ENCODE assay signal across 8 cellular contexts in the genomic region with DNA sequence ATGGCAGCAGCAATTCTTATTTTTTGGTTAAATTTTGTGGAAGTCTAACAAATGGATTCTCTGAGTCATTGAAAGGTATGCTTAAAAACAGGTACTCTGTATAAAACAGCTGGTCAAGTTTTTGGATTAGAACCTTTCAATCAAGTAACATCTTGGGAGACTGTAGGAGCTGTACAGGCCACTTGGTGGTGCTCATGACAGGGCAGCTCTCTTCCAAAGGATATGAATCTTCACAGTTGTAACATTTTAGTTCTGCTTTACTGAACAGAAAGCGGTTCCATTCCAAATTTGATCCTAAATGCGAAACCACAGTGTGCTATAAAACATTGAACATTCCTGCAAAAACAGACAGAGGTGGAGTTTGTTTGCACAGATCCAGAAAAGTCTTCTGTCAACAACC. TPM values are rescaled to one million over a fixed set of nuclear protein-coding genes. Genes with fewer than 3 reads are reported as not detected.
DNase-seq lines count a peak whose midpoint lies in the region; ATAC-seq and TF ChIP-seq lines count a peak whose summit lies in the region.

No MANE protein-coding gene starts in this region.

- no peaks in the 10 kb centered on the region for H3K79me1 ChIP-seq in IMR-90 (ENCODE audit: low read depth in 1 of 2, low read length in 2 of 2)

- no peak overlapping the region for H3K9ac ChIP-seq in IMR-90 (ENCODE audit: low read depth, low read length)

- H3K4me1 ChIP-seq in BE2C (no peaks in the 10 kb centered on the region), IMR-90 (ENCODE audit: control insufficient read depth, insufficient read depth, low read length) (peaks cover 3% of the 10 kb centered on the region), right cardiac atrium (ENCODE audit: control insufficient read depth, insufficient read depth, low read length) (no peaks in the 10 kb centered on the region)

- no peaks in the 10 kb centered on the region for H3K27me3 Mint-ChIP-seq in activated CD4-positive, alpha-beta memory T cell treated with anti-CD3 and anti-CD28 coated beads, Interleukin-2, amount 10 ng/mL, durations not matched to agents 7 days and 5 days
- H3K27me3 Mint-ChIP-seq in type B pancreatic cell, result no peaks in the 10 kb centered on the region

- H2BK5ac ChIP-seq in IMR-90 (ENCODE audit: low read depth, low read length, poor library complexity, severe bottlenecking), result no peak overlapping the region

- dilution Hi-C loops in IMR-90 (cut with HindIII; ENCODE audit: low sequenced_read_pairs, unreplicated experiment), result no loop called here

- no peak overlapping the region for H3K23ac ChIP-seq in IMR-90 (ENCODE audit: low read depth, low read length)

- H3K18ac ChIP-seq in IMR-90 (ENCODE audit: low read depth, low read length), result no peak overlapping the region

- H3K27ac ChIP-seq in IMR-90 (ENCODE audit: insufficient read depth, low read length) (no peak overlapping the region), right cardiac atrium (ENCODE audit: low read length) (no peak overlapping the region)

- no peak overlapping the region for H3K27ac Mint-ChIP-seq in activated CD4-positive, alpha-beta memory T cell treated with anti-CD3 and anti-CD28 coated beads, Interleukin-2, amount 10 ng/mL, durations not matched to agents 7 days and 5 days
- no peak overlapping the region for H3K27ac Mint-ChIP-seq in type B pancreatic cell

- no peaks in the 10 kb centered on the region for H3K36me3 Mint-ChIP-seq in activated CD4-positive, alpha-beta memory T cell treated with anti-CD3 and anti-CD28 coated beads, Interleukin-2, amount 10 ng/mL, durations not matched to agents 7 days and 5 days (ENCODE audit: low read depth)
- no peaks in the 10 kb centered on the region for H3K36me3 Mint-ChIP-seq in type B pancreatic cell

- TF ChIP-seq CTCF in BE2C (IDR thresholded peaks at IDR 0.05; ENCODE audit: low read depth, low read length), result peak; percentile 43
- peak; percentile 72 for TF ChIP-seq CTCF in IMR-90 (conservative IDR thresholded peaks at IDR 0.05; ENCODE audit: low read depth, low read length)
- peak; percentile 67 for TF ChIP-seq CTCF in type B pancreatic cell (conservative IDR thresholded peaks at IDR 0.05)

- no peak overlapping the region for H2AK9ac ChIP-seq in IMR-90 (replicated peaks; ENCODE audit: low read depth, low read length, poor library complexity)

- H3K9me3 Mint-ChIP-seq in activated CD4-positive, alpha-beta memory T cell treated with anti-CD3 and anti-CD28 coated beads, Interleukin-2, amount 10 ng/mL, durations not matched to agents 7 days and 5 days, result no peaks in the 10 kb centered on the region
- no peaks in the 10 kb centered on the region for H3K9me3 Mint-ChIP-seq in type B pancreatic cell

- H3K4ac ChIP-seq in IMR-90 (ENCODE audit: low read depth, low read length), result no peak overlapping the region

- H3K56ac ChIP-seq in IMR-90 (ENCODE audit: extremely low read depth, insufficient read depth, low read length), result no peak overlapping the region

- no TSS peak for BruUV-seq in IMR-90 (replicated peaks; lab: Mats Ljungman, UMichigan)

- H2BK15ac ChIP-seq in IMR-90 (ENCODE audit: low read depth, low read length), result no peak overlapping the region

- ATAC-seq in GM18873 (IDR thresholded peaks at IDR 0.05; ENCODE audit: low FRiP score, unreplicated experiment), result peak; percentile 35
- peak; percentile 95 for ATAC-seq in IMR-90 (ENCODE audit: low read depth)
- ATAC-seq in right cardiac atrium, result peak; percentile 81 to 86
- ATAC-seq in GM19023 (IDR thresholded peaks at IDR 0.05; ENCODE audit: unreplicated experiment), result no peak

- peak overlapping the region; percentile 15; the same call in 1 of the 2 replicates for H2BK20ac ChIP-seq in IMR-90 (ENCODE audit: low read depth, low read length)

- TF ChIP-seq RAD21 in IMR-90 (IDR thresholded peaks at IDR 0.05; ENCODE audit: low read length), result peak; percentile 82

- DNase-seq in BE2C (no peak), IMR-90 (peak; percentile 54), right cardiac atrium (peak in 2 of 3 donors; percentile 25 to 68), type B pancreatic cell (ENCODE audit: extremely low spot score, unreplicated experiment) (no peak), D341Med (ENCODE audit: low spot score) (no peak)
- DNase-seq in activated CD4-positive, alpha-beta memory T cell treated with anti-CD3 and anti-CD28 coated beads, Interleukin-2, amount 10 ng/mL, durations not matched to agents 7 days and 5 days, result peak; percentile 28

- H2AK5ac ChIP-seq in IMR-90 (ENCODE audit: low read depth, low read length), result no peak overlapping the region

- TF ChIP-seq POLR2A in IMR-90 (IDR thresholded peaks at IDR 0.05; ENCODE audit: low read depth, low read length), result no peak

- no peak overlapping the region for H4K5ac ChIP-seq in IMR-90 (ENCODE audit: low read depth, low read length)

- H4K20me1 ChIP-seq in IMR-90 (ENCODE audit: insufficient read depth, low read length), result no peaks in the 10 kb centered on the region

- H4K8ac ChIP-seq in IMR-90 (ENCODE audit: low read depth in 2 of 2, low read length in 2 of 2), result no peak overlapping the region

- H3K27me3 ChIP-seq in BE2C (no peaks in the 10 kb centered on the region), IMR-90 (ENCODE audit: control insufficient read depth, insufficient read depth, low read length) (no peaks in the 10 kb centered on the region), right cardiac atrium (ENCODE audit: control insufficient read depth, insufficient read depth) (no peaks in the 10 kb centered on the region)

- CTCF ChIA-PET in IMR-90 (lab: Yijun Ruan, JAX), result interaction anchor here (0.5 to 1.2 kb wide), 9 partner anchors 14 to 732 kb away, joined by 3 to 8 read pairs (median 3); no protein-coding TSS in a partner anchor
- CTCF ChIA-PET in activated CD4-positive, alpha-beta memory T cell treated with anti-CD3 and anti-CD28 coated beads, Interleukin-2, amount 10 ng/mL, durations not matched to agents 7 days and 5 days (lab: Charles Lee), result interaction anchor here (0.8 to 1.3 kb wide), 3 partner anchors 57 to 376 kb away, joined by 3 to 4 read pairs (median 3); no protein-coding TSS in a partner anchor

- no peak overlapping the region for H2AFZ ChIP-seq in IMR-90 (replicated peaks; ENCODE audit: low read length, poor library complexity)

- H3K14ac ChIP-seq in IMR-90 (replicated peaks; ENCODE audit: low read depth, low read length), result no peak overlapping the region

- H3K4me2 ChIP-seq in IMR-90 (ENCODE audit: low read depth, low read length), result no peak overlapping the region

- H4K91ac ChIP-seq in IMR-90 (ENCODE audit: insufficient read depth, low read depth, low read length), result no peak overlapping the region

- H3K4me1 Mint-ChIP-seq in activated CD4-positive, alpha-beta memory T cell treated with anti-CD3 and anti-CD28 coated beads, Interleukin-2, amount 10 ng/mL, durations not matched to agents 7 days and 5 days, result peaks cover 38% of the 10 kb centered on the region
- H3K4me1 Mint-ChIP-seq in type B pancreatic cell (ENCODE audit: unreplicated experiment), result peaks cover 18% of the 10 kb centered on the region

- no peak overlapping the region for H3K4me3 Mint-ChIP-seq in activated CD4-positive, alpha-beta memory T cell treated with anti-CD3 and anti-CD28 coated beads, Interleukin-2, amount 10 ng/mL, durations not matched to agents 7 days and 5 days
- no peak overlapping the region for H3K4me3 Mint-ChIP-seq in type B pancreatic cell

- 0 out of 2 replicates have a peak, but pooled peaks cover 2% of the 10 kb centered on the region for H3K9me1 ChIP-seq in IMR-90 (ENCODE audit: insufficient read depth, low read length)

- H3K36me3 ChIP-seq in BE2C (no peaks in the 10 kb centered on the region), IMR-90 (ENCODE audit: control insufficient read depth, insufficient read depth, low read length) (no peaks in the 10 kb centered on the region)

- intact Hi-C loops in IMR-90 (cut with micrococcal nuclease) (loop anchor here (1.0 to 2.0 kb wide), 2 partner anchors 375 to 720 kb away; no protein-coding TSS in a partner anchor), right cardiac atrium (cut with DNase I) (no loop called here)

- no peaks in the 10 kb centered on the region for H3K9me3 ChIP-seq in BE2C
- no peaks in the 10 kb centered on the region for H3K9me3 ChIP-seq in IMR-90 (ENCODE audit: control insufficient read depth, insufficient read depth, low read length)
- H3K9me3 ChIP-seq in right cardiac atrium (ENCODE audit: control insufficient read depth, low read length), result no peaks in the 10 kb centered on the region

- in situ Hi-C loops in IMR-90 (cut with MboI; ENCODE audit: low sequenced_read_pairs), result no loop called here

- no CpG with 5 or more reads among the region's 2 CpGs for WGBS in IMR-90 (ENCODE audit: extremely low coverage in 2 of 2, insufficient read length in 1 of 2), 2 experiments
- WGBS in right cardiac atrium, result 61% methylated on average over 2 of the region's 2 CpGs

- POLR2A ChIA-PET in IMR-90 (lab: Charles Lee; ENCODE audit: unreplicated experiment), result no interaction called here
- POLR2A ChIA-PET in activated CD4-positive, alpha-beta memory T cell treated with anti-CD3 and anti-CD28 coated beads, Interleukin-2, amount 10 ng/mL, durations not matched to agents 7 days and 5 days (lab: Charles Lee), result no interaction called here

- H3K4me3 ChIP-seq in BE2C (ENCODE audit: low read depth, low read length) (no peak overlapping the region), IMR-90 (ENCODE audit: insufficient read depth, low read depth, low read length) (no peak overlapping the region), right cardiac atrium (ENCODE audit: low read length) (no peak overlapping the region)

- no peak overlapping the region for H2BK120ac ChIP-seq in IMR-90 (ENCODE audit: low read depth, low read length)

TF ChIP-seq in IMR-90, 13 proteins besides CTCF, POLR2A, EP300 and RAD21:
- TF ChIP-seq SMC3 (IDR thresholded peaks at IDR 0.05; ENCODE audit: low read depth, low read length) (peak; percentile 56), CHD1 (IDR thresholded peaks at IDR 0.05; ENCODE audit: low read depth, low read length) (no peak)

RNA-seq across cellular contexts. Expression of a gene that starts 44.5 kb away (rescaled TPM):
- not detected for polyA plus RNA-seq in BE2C (2012; ENCODE audit: insufficient read depth, insufficient read length, low read depth)
- total RNA-seq in IMR-90 (2012; rRNA removed) (not detected in 2 replicates), right cardiac atrium (not detected), type B pancreatic cell (ENCODE audit: low replicate concordance) (5.2 and 10.4 TPM in 2 replicates)
- polyA plus RNA-seq in IMR-90 (2012; rRNA removed) (not detected in 2 replicates), right cardiac atrium (not detected)
- polyA plus RNA-seq in IMR-90 (2012; cell fraction: cytosol; rRNA removed), result not detected in 2 replicates
- polyA plus RNA-seq in IMR-90 (2012; cell fraction: nucleus; rRNA removed; ENCODE audit: low replicate concordance), result not detected in 2 replicates
- not detected for total RNA-seq in activated CD4-positive, alpha-beta memory T cell treated with anti-CD3 and anti-CD28 coated beads, Interleukin-2, amount 10 ng/mL, durations not matched to agents 7 days and 5 days

Comparison
In these comparisons a context has a peak if more than half of its experiments do, and no peak if none do; other contexts are left out.
1. DNase-seq: peak in IMR-90 (single experiment), activated CD4-positive, alpha-beta memory T cell treated with anti-CD3 and anti-CD28 coated beads, Interleukin-2, amount 10 ng/mL, durations not matched to agents 7 days and 5 days (single experiment) and right cardiac atrium (2 of 3); none in BE2C (single experiment), type B pancreatic cell (single experiment) and D341Med (single experiment).
2. Peak in every context shown above with its lines, with median percentiles within 50 percentile points of each other: CTCF ChIP-seq.